Comparison of ENCODE assay signal across 13 cellular contexts in genomic region chr15:101480613-101481380, GRCh38.
"Had no signal": no experiment of that assay in that cellular context is flagged by ENCODE, and none has a peak within 500 bp of the region (broad histone marks: within the 10 kb centered on the region; RNA-seq: fewer than 3 reads in every experiment).

No MANE protein-coding gene starts in this region.

- H3K4me1 Mint-ChIP-seq: naive thymus-derived CD8-positive, alpha-beta T cell had no signal

- H3K27ac Mint-ChIP-seq: activated CD8-positive, alpha-beta memory T cell treated with anti-CD3 and anti-CD28 coated beads, Interleukin-2, amount 10 ng/mL, durations not matched to agents 7 days and 5 days; dendritic cell treated with granulocyte-macrophage colony-stimulating factor and Interleukin-4, amounts not matched to agents 40 ng/mL and 50 ng/mL, for 4 days; T-helper 1 cell treated with Interleukin-12 subunit alpha and Interleukin-12 subunit beta and Interleukin-4 antibody, amounts not matched to agents 30 μg/mL and 1 μg/mL, for 36 hours had no signal

- H3K4me3 Mint-ChIP-seq: activated CD8-positive, alpha-beta memory T cell treated with anti-CD3 and anti-CD28 coated beads, Interleukin-2, amount 10 ng/mL, durations not matched to agents 7 days and 5 days; activated T-cell treated with anti-CD3 and anti-CD28 coated beads, Interleukin-2, amount 50 U/mL, for 4 hours; dendritic cell treated with granulocyte-macrophage colony-stimulating factor and Interleukin-4, amounts not matched to agents 40 ng/mL and 50 ng/mL, for 4 days; naive thymus-derived CD8-positive, alpha-beta T cell; T-helper 1 cell treated with Interleukin-12 subunit alpha and Interleukin-12 subunit beta and Interleukin-4 antibody, amounts not matched to agents 30 μg/mL and 1 μg/mL, for 36 hours had no signal

- H3K27ac ChIP-seq: thoracic aorta had no signal

- ATAC-seq: activated CD8-positive, alpha-beta memory T cell treated with anti-CD3 and anti-CD28 coated beads, Interleukin-2, amount 10 ng/mL, durations not matched to agents 7 days and 5 days; activated T-cell treated with anti-CD3 and anti-CD28 coated beads, Interleukin-2, amount 50 U/mL, for 4 hours; mucosa of descending colon; naive thymus-derived CD8-positive, alpha-beta T cell; stimulated activated naive CD8-positive, alpha-beta T cell treated with anti-CD3 and anti-CD28 coated beads, Interleukin-15, Interleukin-2, amounts not matched to agents 100 U/mL and 50 U/mL, for 24 hours had no signal

- DNase-seq: activated CD4-positive, CD25-positive, alpha-beta regulatory T cell; activated CD8-positive, alpha-beta memory T cell treated with anti-CD3 and anti-CD28 coated beads, Interleukin-2, amount 10 ng/mL, durations not matched to agents 7 days and 5 days; activated T-cell treated with anti-CD3 and anti-CD28 coated beads, Interleukin-2, amount 50 U/mL, for 4 hours; central memory CD4-positive, alpha-beta T cell; mammary epithelial cell; mucosa of descending colon; naive thymus-derived CD8-positive, alpha-beta T cell; stimulated activated CD4-positive, alpha-beta T cell treated with anti-CD3 and anti-CD28 coated beads, Interleukin-4, amount 100 ng/mL, for 1 hour; stimulated activated CD8-positive, alpha-beta memory T cell treated with anti-CD3 and anti-CD28 coated beads, Interleukin-4, amount 100 ng/mL, for 48 hours; stimulated activated naive CD8-positive, alpha-beta T cell treated with anti-CD3 and anti-CD28 coated beads, Interleukin-15, Interleukin-2, amounts not matched to agents 100 U/mL and 50 U/mL, for 24 hours had no signal

- H3K36me3 Mint-ChIP-seq: activated CD8-positive, alpha-beta memory T cell treated with anti-CD3 and anti-CD28 coated beads, Interleukin-2, amount 10 ng/mL, durations not matched to agents 7 days and 5 days; naive thymus-derived CD8-positive, alpha-beta T cell had no signal

- H3K36me3 ChIP-seq: thoracic aorta had no signal

- H3K9me3 ChIP-seq: mucosa of descending colon, thoracic aorta had no signal

- H3K9me3 Mint-ChIP-seq: activated T-cell treated with anti-CD3 and anti-CD28 coated beads, Interleukin-2, amount 50 U/mL, for 4 hours; dendritic cell treated with granulocyte-macrophage colony-stimulating factor and Interleukin-4, amounts not matched to agents 40 ng/mL and 50 ng/mL, for 4 days; naive thymus-derived CD8-positive, alpha-beta T cell; T-helper 1 cell treated with Interleukin-12 subunit alpha and Interleukin-12 subunit beta and Interleukin-4 antibody, amounts not matched to agents 30 μg/mL and 1 μg/mL, for 36 hours had no signal

- H3K4me3 ChIP-seq: mucosa of descending colon, thoracic aorta had no signal
